1 cellular context compared by ENCODE assay signal in genomic region chr20:32762754-32763201, GRCh38.
TF ChIP-seq lines count a peak whose summit lies in the region.

No MANE protein-coding gene starts in this region.

TF ChIP-seq in K562, 482 proteins besides CTCF, POLR2A, EP300 and RAD21 (continued from another document and continues in another):
- TF ChIP-seq, protein P1, sequence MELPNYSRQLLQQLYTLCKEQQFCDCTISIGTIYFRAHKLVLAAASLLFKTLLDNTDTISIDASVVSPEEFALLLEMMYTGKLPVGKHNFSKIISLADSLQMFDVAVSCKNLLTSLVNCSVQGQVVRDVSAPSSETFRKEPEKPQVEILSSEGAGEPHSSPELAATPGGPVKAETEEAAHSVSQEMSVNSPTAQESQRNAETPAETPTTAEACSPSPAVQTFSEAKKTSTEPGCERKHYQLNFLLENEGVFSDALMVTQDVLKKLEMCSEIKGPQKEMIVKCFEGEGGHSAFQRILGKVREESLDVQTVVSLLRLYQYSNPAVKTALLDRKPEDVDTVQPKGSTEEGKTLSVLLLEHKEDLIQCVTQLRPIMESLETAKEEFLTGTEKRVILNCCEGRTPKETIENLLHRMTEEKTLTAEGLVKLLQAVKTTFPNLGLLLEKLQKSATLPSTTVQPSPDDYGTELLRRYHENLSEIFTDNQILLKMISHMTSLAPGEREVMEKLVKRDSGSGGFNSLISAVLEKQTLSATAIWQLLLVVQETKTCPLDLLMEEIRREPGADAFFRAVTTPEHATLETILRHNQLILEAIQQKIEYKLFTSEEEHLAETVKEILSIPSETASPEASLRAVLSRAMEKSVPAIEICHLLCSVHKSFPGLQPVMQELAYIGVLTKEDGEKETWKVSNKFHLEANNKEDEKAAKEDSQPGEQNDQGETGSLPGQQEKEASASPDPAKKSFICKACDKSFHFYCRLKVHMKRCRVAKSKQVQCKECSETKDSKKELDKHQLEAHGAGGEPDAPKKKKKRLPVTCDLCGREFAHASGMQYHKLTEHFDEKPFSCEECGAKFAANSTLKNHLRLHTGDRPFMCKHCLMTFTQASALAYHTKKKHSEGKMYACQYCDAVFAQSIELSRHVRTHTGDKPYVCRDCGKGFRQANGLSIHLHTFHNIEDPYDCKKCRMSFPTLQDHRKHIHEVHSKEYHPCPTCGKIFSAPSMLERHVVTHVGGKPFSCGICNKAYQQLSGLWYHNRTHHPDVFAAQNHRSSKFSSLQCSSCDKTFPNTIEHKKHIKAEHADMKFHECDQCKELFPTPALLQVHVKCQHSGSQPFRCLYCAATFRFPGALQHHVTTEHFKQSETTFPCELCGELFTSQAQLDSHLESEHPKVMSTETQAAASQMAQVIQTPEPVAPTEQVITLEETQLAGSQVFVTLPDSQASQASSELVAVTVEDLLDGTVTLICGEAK (IDR thresholded peaks at IDR 0.05) = peak; percentile 57; the same call in 1 of the 2 replicates
- TF ChIP-seq, protein P1 (CRISPR knock-in tag; IDR thresholded peaks at IDR 0.05) = no peak
- TF ChIP-seq, protein P2, sequence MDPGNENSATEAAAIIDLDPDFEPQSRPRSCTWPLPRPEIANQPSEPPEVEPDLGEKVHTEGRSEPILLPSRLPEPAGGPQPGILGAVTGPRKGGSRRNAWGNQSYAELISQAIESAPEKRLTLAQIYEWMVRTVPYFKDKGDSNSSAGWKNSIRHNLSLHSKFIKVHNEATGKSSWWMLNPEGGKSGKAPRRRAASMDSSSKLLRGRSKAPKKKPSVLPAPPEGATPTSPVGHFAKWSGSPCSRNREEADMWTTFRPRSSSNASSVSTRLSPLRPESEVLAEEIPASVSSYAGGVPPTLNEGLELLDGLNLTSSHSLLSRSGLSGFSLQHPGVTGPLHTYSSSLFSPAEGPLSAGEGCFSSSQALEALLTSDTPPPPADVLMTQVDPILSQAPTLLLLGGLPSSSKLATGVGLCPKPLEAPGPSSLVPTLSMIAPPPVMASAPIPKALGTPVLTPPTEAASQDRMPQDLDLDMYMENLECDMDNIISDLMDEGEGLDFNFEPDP (CRISPR knock-in tag; IDR thresholded peaks at IDR 0.05) = no peak
- TF ChIP-seq ZNF551 (CRISPR knock-in tag; IDR thresholded peaks at IDR 0.05) (no peak), NR2F6 (CRISPR knock-in tag; IDR thresholded peaks at IDR 0.05) (no peak), SNRNP70 (optimal IDR thresholded peaks at IDR 0.05; ENCODE audit: low read depth, low read length) (no peak), ESRRA (IDR thresholded peaks at IDR 0.05; ENCODE audit: borderline replicate concordance, low read depth) (no peak), IRF2 (CRISPR knock-in tag; IDR thresholded peaks at IDR 0.05) (no peak), PRPF4 (IDR thresholded peaks at IDR 0.05; ENCODE audit: insufficient read depth, low read depth, low read length, poor library complexity, severe bottlenecking) (no peak), CBFA2T2 (conservative IDR thresholded peaks at IDR 0.05) (no peak), PYGO2 (tag; IDR thresholded peaks at IDR 0.05) (no peak), ZBTB7A (IDR thresholded peaks at IDR 0.05; ENCODE audit: borderline replicate concordance, control insufficient read depth, low read depth, low read length) (0 out of 2 replicates have a peak, but pooled peaks have one; percentile 31), SIN3A (IDR thresholded peaks at IDR 0.05; ENCODE audit: borderline replicate concordance in 2 of 2, control insufficient read depth in 1 of 2, low read depth in 2 of 2, low read length in 2 of 2) (0 out of 4 replicates have a peak, but pooled peaks of 1 of the 2 experiments have one; percentile 18), PTTG1 (tag; IDR thresholded peaks at IDR 0.05; ENCODE audit: low read depth) (no peak), MBD2 (IDR thresholded peaks at IDR 0.05; ENCODE audit: borderline replicate concordance, low read depth) (no peak), POLR2AphosphoS5 (IDR thresholded peaks at IDR 0.05; ENCODE audit: control insufficient read depth, insufficient read depth, low read depth, low read length) (no peak), SMARCA5 (IDR thresholded peaks at IDR 0.05) (no peak), CAMTA2 (CRISPR knock-in tag; conservative IDR thresholded peaks at IDR 0.05) (no peak), MITF (IDR thresholded peaks at IDR 0.05) (no peak), BHLHE40 (IDR thresholded peaks at IDR 0.05; ENCODE audit: low read length) (no peak), CBX2 (IDR thresholded peaks at IDR 0.05; ENCODE audit: insufficient read depth, low read length, poor library complexity, severe bottlenecking) (no peak), PRMT5 (CRISPR knock-in tag; IDR thresholded peaks at IDR 0.05) (no peak), COPS2 (conservative IDR thresholded peaks at IDR 0.05) (no peak), MYC (IDR thresholded peaks at IDR 0.05; ENCODE audit: low read depth, low read length) (no peak), MYC (CRISPR knock-in tag; IDR thresholded peaks at IDR 0.05; ENCODE audit: borderline replicate concordance, low read depth) (no peak), RFX7 (CRISPR knock-in tag; IDR thresholded peaks at IDR 0.05) (no peak), ZC3H11A (IDR thresholded peaks at IDR 0.05; ENCODE audit: low read depth, low read length) (no peak), GABPB2 (CRISPR knock-in tag; conservative IDR thresholded peaks at IDR 0.05) (no peak), MAFF (IDR thresholded peaks at IDR 0.05; ENCODE audit: low read length) (no peak), ZC3H4 (CRISPR knock-in tag; IDR thresholded peaks at IDR 0.05; ENCODE audit: borderline replicate concordance) (no peak), CSDE1 (IDR thresholded peaks at IDR 0.05) (no peak), ZNF592 (IDR thresholded peaks at IDR 0.05) (no peak), E2F4 (CRISPR knock-in tag; IDR thresholded peaks at IDR 0.05; ENCODE audit: low read depth) (no peak)
- TF ChIP-seq, protein P3, sequence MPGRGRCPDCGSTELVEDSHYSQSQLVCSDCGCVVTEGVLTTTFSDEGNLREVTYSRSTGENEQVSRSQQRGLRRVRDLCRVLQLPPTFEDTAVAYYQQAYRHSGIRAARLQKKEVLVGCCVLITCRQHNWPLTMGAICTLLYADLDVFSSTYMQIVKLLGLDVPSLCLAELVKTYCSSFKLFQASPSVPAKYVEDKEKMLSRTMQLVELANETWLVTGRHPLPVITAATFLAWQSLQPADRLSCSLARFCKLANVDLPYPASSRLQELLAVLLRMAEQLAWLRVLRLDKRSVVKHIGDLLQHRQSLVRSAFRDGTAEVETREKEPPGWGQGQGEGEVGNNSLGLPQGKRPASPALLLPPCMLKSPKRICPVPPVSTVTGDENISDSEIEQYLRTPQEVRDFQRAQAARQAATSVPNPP (IDR thresholded peaks at IDR 0.05; ENCODE audit: borderline replicate concordance, insufficient read depth, insufficient read length) = no peak
- TF ChIP-seq, protein P4, sequence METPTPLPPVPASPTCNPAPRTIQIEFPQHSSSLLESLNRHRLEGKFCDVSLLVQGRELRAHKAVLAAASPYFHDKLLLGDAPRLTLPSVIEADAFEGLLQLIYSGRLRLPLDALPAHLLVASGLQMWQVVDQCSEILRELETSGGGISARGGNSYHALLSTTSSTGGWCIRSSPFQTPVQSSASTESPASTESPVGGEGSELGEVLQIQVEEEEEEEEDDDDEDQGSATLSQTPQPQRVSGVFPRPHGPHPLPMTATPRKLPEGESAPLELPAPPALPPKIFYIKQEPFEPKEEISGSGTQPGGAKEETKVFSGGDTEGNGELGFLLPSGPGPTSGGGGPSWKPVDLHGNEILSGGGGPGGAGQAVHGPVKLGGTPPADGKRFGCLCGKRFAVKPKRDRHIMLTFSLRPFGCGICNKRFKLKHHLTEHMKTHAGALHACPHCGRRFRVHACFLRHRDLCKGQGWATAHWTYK (CRISPR knock-in tag; IDR thresholded peaks at IDR 0.05) = no peak
- TF ChIP-seq, protein P5, sequence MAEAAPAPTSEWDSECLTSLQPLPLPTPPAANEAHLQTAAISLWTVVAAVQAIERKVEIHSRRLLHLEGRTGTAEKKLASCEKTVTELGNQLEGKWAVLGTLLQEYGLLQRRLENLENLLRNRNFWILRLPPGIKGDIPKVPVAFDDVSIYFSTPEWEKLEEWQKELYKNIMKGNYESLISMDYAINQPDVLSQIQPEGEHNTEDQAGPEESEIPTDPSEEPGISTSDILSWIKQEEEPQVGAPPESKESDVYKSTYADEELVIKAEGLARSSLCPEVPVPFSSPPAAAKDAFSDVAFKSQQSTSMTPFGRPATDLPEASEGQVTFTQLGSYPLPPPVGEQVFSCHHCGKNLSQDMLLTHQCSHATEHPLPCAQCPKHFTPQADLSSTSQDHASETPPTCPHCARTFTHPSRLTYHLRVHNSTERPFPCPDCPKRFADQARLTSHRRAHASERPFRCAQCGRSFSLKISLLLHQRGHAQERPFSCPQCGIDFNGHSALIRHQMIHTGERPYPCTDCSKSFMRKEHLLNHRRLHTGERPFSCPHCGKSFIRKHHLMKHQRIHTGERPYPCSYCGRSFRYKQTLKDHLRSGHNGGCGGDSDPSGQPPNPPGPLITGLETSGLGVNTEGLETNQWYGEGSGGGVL (CRISPR knock-in tag; IDR thresholded peaks at IDR 0.05) = no peak
- TF ChIP-seq, protein P6, sequence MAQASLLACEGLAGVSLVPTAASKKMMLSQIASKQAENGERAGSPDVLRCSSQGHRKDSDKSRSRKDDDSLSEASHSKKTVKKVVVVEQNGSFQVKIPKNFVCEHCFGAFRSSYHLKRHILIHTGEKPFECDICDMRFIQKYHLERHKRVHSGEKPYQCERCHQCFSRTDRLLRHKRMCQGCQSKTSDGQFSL (CRISPR knock-in tag; IDR thresholded peaks at IDR 0.05) = no peak
- TF ChIP-seq, protein P6 (tag; IDR thresholded peaks at IDR 0.05) = peak in 1 of 2 experiments; percentile 38; a peak in 2 of 4 replicates
